18 cellular contexts compared by ENCODE assay signal in the genomic region with DNA sequence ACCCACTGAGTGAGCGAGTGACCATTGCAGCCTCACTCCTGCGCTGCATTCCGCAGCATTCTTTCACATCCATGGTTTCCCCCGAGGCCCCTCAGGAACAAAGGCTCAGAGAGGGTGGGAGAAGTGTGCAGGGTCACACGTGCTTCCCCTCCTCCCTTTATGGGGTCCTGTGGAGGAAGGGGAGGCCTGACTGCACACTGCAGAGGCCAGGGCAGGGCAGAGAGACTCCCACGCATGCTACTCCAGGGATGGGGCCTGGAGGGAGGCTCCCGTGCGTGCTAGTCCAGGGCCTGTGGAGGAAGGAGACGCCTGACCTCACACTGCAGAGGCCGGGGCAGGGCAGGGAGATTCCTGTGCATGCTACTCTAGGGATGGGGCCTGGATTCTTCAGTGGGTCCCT.
"Had no signal": no experiment of that assay in that cellular context is flagged by ENCODE, and none has a peak within 500 bp of the region (broad histone marks: within the 10 kb centered on the region; RNA-seq: fewer than 3 reads in every experiment).

No MANE protein-coding gene starts in this region.

- DNase-seq: activated CD4-positive, alpha-beta memory T cell treated with anti-CD3 and anti-CD28 coated beads for 36 hours; activated CD4-positive, alpha-beta T cell treated with anti-CD3 and anti-CD28 coated beads for 36 hours; activated CD8-positive, alpha-beta memory T cell treated with anti-CD3 and anti-CD28 coated beads, Interleukin-2, amount 10 ng/mL, durations not matched to agents 7 days and 5 days; activated effector memory CD4-positive, alpha-beta T cell treated with anti-CD3 and anti-CD28 coated beads, Interleukin-2, amount 50 U/mL, for 16 hours; activated T-cell treated with anti-CD3 and anti-CD28 coated beads, Interleukin-2, amount 50 U/mL, for 48 hours; amniotic stem cell; foreskin keratinocyte; immature natural killer cell; left cardiac atrium; naive thymus-derived CD4-positive, alpha-beta T cell; ovary; stimulated activated CD4-positive, alpha-beta T cell treated with anti-CD3 and anti-CD28 coated beads, Interleukin-2, amount 100 ng/mL, for 48 hours; T-helper 17 cell; tibial artery; WERI-Rb-1 had no signal

- H3K27ac Mint-ChIP-seq: activated CD4-positive, alpha-beta memory T cell treated with anti-CD3 and anti-CD28 coated beads for 36 hours; activated CD4-positive, alpha-beta T cell treated with anti-CD3 and anti-CD28 coated beads for 36 hours; activated CD8-positive, alpha-beta memory T cell treated with anti-CD3 and anti-CD28 coated beads, Interleukin-2, amount 10 ng/mL, durations not matched to agents 7 days and 5 days; activated naive CD4-positive, alpha-beta T cell treated with anti-CD3 and anti-CD28 coated beads, Interleukin-2, amount 50 U/mL, for 24 hours; immature natural killer cell; naive thymus-derived CD4-positive, alpha-beta T cell; stimulated activated memory B cell treated with anti-CD40 and anti-IgM and Interleukin-4, amounts not matched to agents 10 μg/mL and 1 μg/mL and 100 μg/mL, for 72 hours; T-helper 17 cell had no signal

- H3K4me3 ChIP-seq: mucosa of descending colon, ovary, tibial artery had no signal

- H3K4me1 ChIP-seq: foreskin keratinocyte had no signal

- H3K9me3 ChIP-seq: mucosa of descending colon, ovary, tibial artery had no signal

- H3K4me1 Mint-ChIP-seq: activated CD4-positive, alpha-beta T cell treated with anti-CD3 and anti-CD28 coated beads for 36 hours had no signal

- H3K36me3 Mint-ChIP-seq: activated CD4-positive, alpha-beta memory T cell treated with anti-CD3 and anti-CD28 coated beads for 36 hours; activated CD8-positive, alpha-beta memory T cell treated with anti-CD3 and anti-CD28 coated beads, Interleukin-2, amount 10 ng/mL, durations not matched to agents 7 days and 5 days; activated naive CD4-positive, alpha-beta T cell treated with anti-CD3 and anti-CD28 coated beads, Interleukin-2, amount 50 U/mL, for 24 hours; immature natural killer cell; naive thymus-derived CD4-positive, alpha-beta T cell; stimulated activated memory B cell treated with anti-CD40 and anti-IgM and Interleukin-4, amounts not matched to agents 10 μg/mL and 1 μg/mL and 100 μg/mL, for 72 hours had no signal

- H3K4me3 Mint-ChIP-seq: activated CD4-positive, alpha-beta memory T cell treated with anti-CD3 and anti-CD28 coated beads for 36 hours; activated CD4-positive, alpha-beta T cell treated with anti-CD3 and anti-CD28 coated beads for 36 hours; activated CD8-positive, alpha-beta memory T cell treated with anti-CD3 and anti-CD28 coated beads, Interleukin-2, amount 10 ng/mL, durations not matched to agents 7 days and 5 days; activated naive CD4-positive, alpha-beta T cell treated with anti-CD3 and anti-CD28 coated beads, Interleukin-2, amount 50 U/mL, for 24 hours; immature natural killer cell; naive thymus-derived CD4-positive, alpha-beta T cell; stimulated activated memory B cell treated with anti-CD40 and anti-IgM and Interleukin-4, amounts not matched to agents 10 μg/mL and 1 μg/mL and 100 μg/mL, for 72 hours; T-helper 17 cell had no signal

- H3K27ac ChIP-seq: foreskin keratinocyte, ovary, tibial artery, WERI-Rb-1 had no signal

- H3K9me3 Mint-ChIP-seq: activated CD4-positive, alpha-beta memory T cell treated with anti-CD3 and anti-CD28 coated beads for 36 hours; activated naive CD4-positive, alpha-beta T cell treated with anti-CD3 and anti-CD28 coated beads, Interleukin-2, amount 50 U/mL, for 24 hours; immature natural killer cell had no signal

- H3K27me3 ChIP-seq: ovary had no signal

- H3K27me3 Mint-ChIP-seq: activated CD4-positive, alpha-beta T cell treated with anti-CD3 and anti-CD28 coated beads for 36 hours; activated naive CD4-positive, alpha-beta T cell treated with anti-CD3 and anti-CD28 coated beads, Interleukin-2, amount 50 U/mL, for 24 hours had no signal

- H3K36me3 ChIP-seq: ovary, tibial artery, WERI-Rb-1 had no signal
